20 cellular contexts compared by ENCODE assay signal in the genomic region with DNA sequence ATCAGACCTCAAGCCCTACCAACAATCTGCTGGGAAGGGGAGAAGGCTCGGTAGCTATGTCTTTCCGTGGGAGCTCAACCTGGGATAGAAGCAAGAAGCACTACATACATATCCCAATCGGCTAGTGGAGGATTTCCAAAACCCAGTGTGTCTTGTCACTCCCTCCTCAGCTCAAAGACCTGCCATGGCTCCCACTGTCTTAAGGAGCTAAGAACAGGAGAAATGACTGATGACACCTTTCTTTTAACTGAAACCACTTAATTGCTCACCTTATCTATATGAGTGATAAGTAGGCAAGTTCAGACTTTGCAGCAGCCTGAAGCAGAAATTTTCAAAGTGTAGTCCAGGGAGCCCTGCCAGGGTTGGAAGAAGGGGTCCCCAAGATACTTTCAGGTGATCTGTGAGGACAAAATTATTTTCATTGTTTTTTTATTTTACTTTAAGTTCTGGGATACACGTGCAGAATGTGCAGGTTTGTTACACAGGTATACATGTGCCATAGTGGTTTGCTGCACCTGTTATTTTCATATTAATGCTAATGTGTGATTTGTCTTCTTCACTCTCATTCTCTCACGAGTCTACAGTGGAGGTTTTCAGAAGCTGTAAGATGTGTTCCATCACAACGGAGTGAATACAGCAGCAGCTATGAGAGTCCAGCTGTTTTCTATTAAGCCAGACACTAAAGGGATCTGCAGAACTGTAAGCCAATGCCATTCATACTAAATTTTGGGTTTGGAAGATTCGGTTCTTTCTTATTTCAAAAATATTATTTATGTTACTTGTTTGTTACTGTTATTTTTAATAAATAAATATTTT. TPM values are rescaled to one million over a fixed set of nuclear protein-coding genes. Genes with fewer than 3 reads are reported as not detected.
DNase-seq lines count a peak whose midpoint lies in the region; ATAC-seq, FAIRE-seq and TF ChIP-seq lines count a peak whose summit lies in the region.
"Had no signal": no experiment of that assay in that cellular context is flagged by ENCODE, and none has a peak within 500 bp of the region (broad histone marks: within the 10 kb centered on the region; RNA-seq: fewer than 3 reads in every experiment).

No MANE protein-coding gene starts in this region.

- WGBS in GM12878 (ENCODE audit: insufficient coverage, insufficient replicate concordance, low lambda C conversion rate, missing lambda C conversion rate), result 45% methylated on average over 7 of the region's 7 CpGs
- 45 to 64% (median 57%) methylated on average over 7 of the region's 7 CpGs for WGBS in spleen, 5 donors

- in situ Hi-C loops in GM12878 (cut with MboI), result no loop called here

- H2AFZ ChIP-seq in Karpas-422 (ENCODE audit: low read length), result no peak overlapping the region
- no peak overlapping the region for H2AFZ ChIP-seq in GM12878 (ENCODE audit: control insufficient read depth, low read depth, low read length)

- H3K79me2 ChIP-seq in Karpas-422 (ENCODE audit: low read length), result peaks cover 98% of the 10 kb centered on the region
- H3K79me2 ChIP-seq in GM12878 (ENCODE audit: control insufficient read depth, insufficient read depth, low read length), result peaks cover 89% of the 10 kb centered on the region

- FAIRE-seq in GM12878 (lab: Jason Lieb, UNC), result no peak

- no peak for TF ChIP-seq RAD21 in GM12878 (IDR thresholded peaks at IDR 0.05; ENCODE audit: insufficient read depth, low read depth, low read length)

- DNase-seq in GM06990 (ENCODE audit: extremely low read depth, insufficient read length), result peak; percentile 51
- no peak for DNase-seq in Karpas-422
- DNase-seq in GM12878 (ENCODE audit: low read depth, low spot score), result no peak
- DNase-seq in spleen, result no peak
- DNase-seq in COR-L47 (lab: John Stamatoyannopoulos, UW), result no peak
- DNase-seq in glomerular visceral epithelial cell (ENCODE audit: extremely low spot score), result no peak
- DNase-seq: Calu3, GDM1, H9, KBM-7, NCI-H1694 treated with DMSO at 0.1 percent for 48 hours, NCI-H345, NCI-H748 treated with DMSO at 0.1 percent for 48 hours had no signal

- RAD21 ChIA-PET in GM12878 (lab: Charles Lee; ENCODE audit: unreplicated experiment), result interaction anchor here (0.6 to 6.3 kb wide), 22 partner anchors 9 to 417 kb away, joined by 3 to 46 read pairs (median 4); no protein-coding TSS in a partner anchor

- CTCF ChIA-PET in GM12878 (lab: Yijun Ruan, JAX), result interaction anchor here (0.7 to 7.0 kb wide), 24 partner anchors 9 to 418 kb away, joined by 3 to 56 read pairs (median 4); a partner anchor contains a TSS

- no peak for TF ChIP-seq EP300 in GM12878 (IDR thresholded peaks at IDR 0.05; ENCODE audit: borderline replicate concordance in 1 of 2, control insufficient read depth in 1 of 2, low read depth in 2 of 2, low read length in 2 of 2)

- intact Hi-C loops in GM12878 (cut with micrococcal nuclease; ENCODE audit: unreplicated experiment) (loop anchor here (10.0 kb wide), 1 partner anchor 382 kb away; no protein-coding TSS in a partner anchor), spleen (cut with DNase I; ENCODE audit: low total_unique reads) (no loop called here)

- TF ChIP-seq POLR2A in GM12878 (IDR thresholded peaks at IDR 0.05; ENCODE audit: low read depth, low read length) (no peak), spleen (IDR thresholded peaks at IDR 0.05) (no peak)

- H3K27ac ChIP-seq in Karpas-422 (ENCODE audit: low read length), result peak overlapping the region; percentile 76
- H3K27ac ChIP-seq in GM12878 (ENCODE audit: control insufficient read depth, insufficient read depth), result peak overlapping the region; percentile 93
- peak overlapping the region in 5 of 8 donors; percentile 58 to 91 (median 82) for H3K27ac ChIP-seq in spleen
- H3K27ac ChIP-seq: SK-N-MC had no signal

- ATAC-seq in GM12878 (peak; percentile 3; the same call in 1 of the 3 replicates), GM18909 (IDR thresholded peaks at IDR 0.05; ENCODE audit: poor library complexity, unreplicated experiment) (no peak), GM19452 (IDR thresholded peaks at IDR 0.05; ENCODE audit: unreplicated experiment) (no peak)
- ATAC-seq: Panc1, Right ventricle myocardium inferior had no signal

- H3K9me2 ChIP-seq in Karpas-422 (replicated peaks; ENCODE audit: insufficient read depth, low read length), result no peaks in the 10 kb centered on the region

- peaks cover 44% of the 10 kb centered on the region for H3K4me1 ChIP-seq in Karpas-422 (ENCODE audit: low read length)
- H3K4me1 ChIP-seq in GM12878 (ENCODE audit: control insufficient read depth, insufficient read depth, low read length), result peaks cover 76% of the 10 kb centered on the region
- H3K4me1 ChIP-seq in spleen, result peaks cover 2 to 96% (median 60%) of the 10 kb centered on the region in 6 donors

- 0 out of 2 replicates have a peak, but pooled peaks cover 10% of the 10 kb centered on the region for H4K20me1 ChIP-seq in Karpas-422 (ENCODE audit: insufficient read depth, low read depth, low read length)
- no peaks in the 10 kb centered on the region for H4K20me1 ChIP-seq in GM12878 (ENCODE audit: control insufficient read depth, insufficient read depth)

- H3K9ac ChIP-seq in Karpas-422 (ENCODE audit: low read length) (no peak overlapping the region), GM12878 (ENCODE audit: control insufficient read depth, insufficient read depth, low read length) (peak overlapping the region; percentile 81; the same call in 1 of the 2 replicates)

- SMC1A ChIA-PET in GM12878 (lab: Charles Lee; ENCODE audit: uncharacterized antibody, unreplicated experiment), result interaction anchor here (0.7 to 2.6 kb wide), 28 partner anchors 9 to 420 kb away, joined by 3 to 16 read pairs (median 4); no protein-coding TSS in a partner anchor

- H3K4me3 ChIP-seq in GM06990 (replicated peaks; ENCODE audit: low read depth, low read length) (no peak overlapping the region), Karpas-422 (ENCODE audit: low read length) (no peak overlapping the region), GM12878 (peak overlapping the region; percentile 29; the same call in 1 of the 2 replicates), spleen (no peak overlapping the region)
- H3K4me3 ChIP-seq: SK-N-MC had no signal

- no peak for TF ChIP-seq CTCF in GM06990 (IDR thresholded peaks at IDR 0.05; ENCODE audit: insufficient read depth, low read length, poor library complexity, severe bottlenecking)
- TF ChIP-seq CTCF in GM12878 (IDR thresholded peaks at IDR 0.05 in 2 of 3, conservative IDR thresholded peaks at IDR 0.05 in 1 of 3; ENCODE audit: control insufficient read depth in 2 of 3, extremely low read depth in 1 of 3, insufficient read depth in 1 of 3, low read depth in 3 of 3, low read length in 3 of 3), result no peak
- TF ChIP-seq CTCF in spleen (IDR thresholded peaks at IDR 0.05 in 8 of 11, conservative IDR thresholded peaks at IDR 0.05 in 3 of 11), result no peak

- H3K9me3 ChIP-seq in Karpas-422 (ENCODE audit: low read length) (no peaks in the 10 kb centered on the region), GM12878 (replicated peaks; ENCODE audit: control insufficient read depth, insufficient read depth, low read length) (peaks cover 7% of the 10 kb centered on the region; the same call in 2 of the 3 replicates), spleen (peaks cover 0 to 23% (median 12%) of the 10 kb centered on the region in 8 donors)

- H3K36me3 ChIP-seq in GM06990 (ENCODE audit: control insufficient read depth, insufficient read depth, low read length), result peaks cover 18% of the 10 kb centered on the region
- peaks cover 91% of the 10 kb centered on the region for H3K36me3 ChIP-seq in Karpas-422 (ENCODE audit: insufficient read depth, low read length)
- H3K36me3 ChIP-seq in GM12878 (ENCODE audit: control insufficient read depth in 2 of 2, insufficient read depth in 2 of 2, low read length in 1 of 2), result peaks cover 27 to 39% of the 10 kb centered on the region in 2 experiments; a peak in 3 of 4 replicates
- H3K36me3 ChIP-seq in spleen, result peaks cover 0 to 17% (median 0%) of the 10 kb centered on the region in 6 donors

- H3K4me2 ChIP-seq in Karpas-422 (ENCODE audit: low read depth, low read length, poor library complexity, severe bottlenecking), result no peak overlapping the region
- H3K4me2 ChIP-seq in GM12878 (ENCODE audit: control insufficient read depth, insufficient read depth), result peak overlapping the region; percentile 95

- BruUV-seq in GM12878 (replicated peaks; lab: Mats Ljungman, UMichigan), result TSS peak; percentile 22

- no peaks in the 10 kb centered on the region for H3K27me3 ChIP-seq in GM06990 (replicated peaks; ENCODE audit: control insufficient read depth, insufficient read depth, low read length)
- no peaks in the 10 kb centered on the region for H3K27me3 ChIP-seq in Karpas-422 (ENCODE audit: low read length)
- no peaks in the 10 kb centered on the region for H3K27me3 ChIP-seq in GM12878 (replicated peaks in 1 of 2; ENCODE audit: control insufficient read depth in 2 of 2, insufficient read depth in 2 of 2, low read length in 1 of 2)
- peaks cover 0 to 77% (median 0%) of the 10 kb centered on the region in 7 donors for H3K27me3 ChIP-seq in spleen (replicated peaks in 1 of 7)

- POLR2A ChIA-PET in GM12878 (lab: Charles Lee), result interaction anchor here (0.5 to 4.7 kb wide), 13 partner anchors 8 to 419 kb away, joined by 3 to 27 read pairs (median 6); no protein-coding TSS in a partner anchor

TF ChIP-seq in GM12878, 131 proteins besides CTCF, POLR2A, EP300 and RAD21 (continues in another document):
- no peak for TF ChIP-seq HDGF (IDR thresholded peaks at IDR 0.05)

RNA-seq across cellular contexts. Expression of a gene that starts 41.4 kb away (rescaled TPM):
- total RNA-seq in Karpas-422 (2014; rRNA removed; shearing (Covaris generic); ENCODE audit: low replicate concordance), result 88.9 and 93.3 TPM in 2 replicates
- 196 and 209 TPM in 2 replicates for total RNA-seq in GM12878 (2013; cell fraction: nucleolus; rRNA removed)
- total RNA-seq in GM12878 (2014; rRNA removed) (45.7 and 45.9 TPM in 2 replicates), GM12878 (2014; rRNA removed; fragmentation: Illumina TruSeq; extraction: Trizol) (27.3 and 28.1 TPM in 2 replicates), GM12878 (2021) (118 and 123 TPM in 2 replicates), spleen (100 to 1,000 TPM in 2 of 7 donors, 10 to 100 TPM in 5; 48.3 to 120 (median 76.4) TPM)
- polyA plus RNA-seq in GM12878 (2011; ENCODE audit: low read depth), result 24.5 TPM
- polyA plus RNA-seq in GM12878 (2011; rRNA removed) (12.7 and 23.6 TPM in 2 replicates), GM12878 (2014; fragmentation: Illumina TruSeq; extraction: Trizol) (29.9 and 48.1 TPM in 2 replicates), GM12878 (2014; fragmentation: Nextera tagmentation; extraction: Ambion mirVana) (1 to 10 TPM; 2.2 to 2.4 TPM), GM12878 (2014; rRNA removed) (36.8 and 44.5 TPM in 2 replicates), GM12878 (2016; fragmentation: Nextera tagmentation; extraction: Ambion mirVana) (10 to 100 TPM; 31.2 to 32.6 TPM), spleen (10 to 100 TPM; 15.9 to 54.6 (median 22.6) TPM)
- polyA plus RNA-seq in GM12878 (2011; cell fraction: cytosol; rRNA removed), result 26.7 and 29.9 TPM in 2 replicates
- polyA plus RNA-seq in GM12878 (2011; cell fraction: nucleus; rRNA removed), result 57.1 and 80.5 TPM in 2 replicates
- polyA plus RNA-seq in GM12878 (2012), result 41.7 and 47.1 TPM in 2 replicates
- polyA minus RNA-seq in GM12878 (2011; rRNA and poly(A)+ RNA removed), result 57.6 and 59.1 TPM in 2 replicates
- polyA minus RNA-seq in GM12878 (2011; cell fraction: cytosol; rRNA and poly(A)+ RNA removed), result 23.0 and 30.2 TPM in 2 replicates
- 66.4 and 122 TPM in 2 replicates for polyA minus RNA-seq in GM12878 (2011; cell fraction: nucleus; rRNA and poly(A)+ RNA removed)
- total RNA-seq: Calu3, HT1080, M059J, Right ventricle myocardium inferior had no signal
